ENCODE assay signal across 8 cellular contexts in the genomic region with DNA sequence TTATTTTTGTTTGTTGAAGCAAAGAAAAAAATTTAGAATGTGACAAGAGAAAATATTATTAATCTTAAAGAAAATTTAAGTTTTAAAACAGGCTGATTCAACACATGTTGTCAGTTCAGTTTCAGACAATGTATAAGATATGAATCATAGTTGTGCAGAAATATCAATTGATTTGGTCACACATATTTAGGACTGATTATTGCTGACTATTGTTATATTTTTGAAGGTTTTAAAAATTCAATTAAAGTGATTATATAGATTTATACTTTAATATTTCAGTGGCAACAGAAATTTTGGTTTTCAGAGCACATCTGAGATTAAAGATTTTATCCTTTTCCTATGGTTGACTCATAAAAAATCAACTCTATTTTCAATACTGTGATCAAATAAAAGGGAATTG.
"Had no signal": no experiment of that assay in that cellular context is flagged by ENCODE, and none has a peak within 500 bp of the region (broad histone marks: within the 10 kb centered on the region; RNA-seq: fewer than 3 reads in every experiment).

No MANE protein-coding gene starts in this region.

- FAIRE-seq: H1, H54 had no signal

- H3K4me3 ChIP-seq: GM23338 had no signal

- H3K4me3 Mint-ChIP-seq: GM23338, H9, IgD-negative memory B cell had no signal

- H3K27ac Mint-ChIP-seq: GM23338, H9, IgD-negative memory B cell had no signal

- H3K9me3 Mint-ChIP-seq: GM23338 had no signal

- H3K4me2 ChIP-seq: GM23338 had no signal

- H2AFZ ChIP-seq: GM23338 had no signal

- DNase-seq: H9, HCEC 1CT, KG1 had no signal

- H3K27ac ChIP-seq: HL-60 had no signal

- ATAC-seq: GM23338 had no signal

- H3K27me3 Mint-ChIP-seq: IgD-negative memory B cell had no signal

- H3K4me1 Mint-ChIP-seq: GM23338, H9, IgD-negative memory B cell had no signal
